In the genomic region with DNA sequence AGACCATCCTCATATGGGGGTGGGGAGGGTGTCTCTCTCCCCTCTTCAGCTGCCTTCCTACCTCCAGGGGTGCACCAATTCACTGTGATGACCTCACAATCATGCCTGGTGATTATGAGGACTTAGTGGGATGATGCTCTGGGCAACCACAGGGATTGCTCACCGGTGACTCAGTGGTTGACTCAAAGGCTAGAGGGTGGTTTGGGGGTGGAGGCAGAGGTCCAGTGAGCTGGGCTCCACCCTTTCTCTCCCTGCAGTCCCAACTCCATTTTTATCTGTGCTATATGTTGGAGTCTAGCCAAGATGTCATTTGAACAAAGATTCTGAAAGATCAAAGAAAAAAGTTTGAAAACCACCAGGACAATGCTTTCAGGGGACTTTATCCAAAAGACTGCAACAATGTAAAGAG, we compare ENCODE assay signal across 2 cellular contexts.
A peak's percentile ranks its signal among the peaks of the same experiment; 100 is the strongest.
TF ChIP-seq lines count a peak whose summit lies in the region.

No MANE protein-coding gene starts in this region.

TF ChIP-seq in HCT116, 20 proteins besides CTCF, POLR2A, EP300 and RAD21:
- TF ChIP-seq TCF7L2 (IDR thresholded peaks at IDR 0.05; ENCODE audit: borderline replicate concordance, extremely low read depth, insufficient read depth, insufficient read length) (peak; percentile 37), ELF1 (IDR thresholded peaks at IDR 0.05; ENCODE audit: borderline replicate concordance, low read depth) (no peak), JUND (IDR thresholded peaks at IDR 0.05) (peak; percentile 95), YY1 (IDR thresholded peaks at IDR 0.05; ENCODE audit: extremely low read depth, insufficient replicate concordance, low read depth, low read length) (peak; percentile 39), EZH2phosphoT487 (IDR thresholded peaks at IDR 0.05; ENCODE audit: borderline replicate concordance) (no peak), CBX3 (IDR thresholded peaks at IDR 0.05; ENCODE audit: low read depth) (peak; percentile 86), ZFX (IDR thresholded peaks at IDR 0.05) (no peak), EZH2 (IDR thresholded peaks at IDR 0.05) (no peak), ZNF274 (IDR thresholded peaks at IDR 0.05; ENCODE audit: low read depth, low read length) (no peak), SRF (IDR thresholded peaks at IDR 0.05; ENCODE audit: low read depth) (peak; percentile 78), POLR2AphosphoS5 (IDR thresholded peaks at IDR 0.05; ENCODE audit: low read depth, low read length) (peak; percentile 57; the same call in 1 of the 2 replicates), MAX (IDR thresholded peaks at IDR 0.05) (peak; percentile 45; the same call in 1 of the 2 replicates), EGR1 (IDR thresholded peaks at IDR 0.05; ENCODE audit: low read depth) (no peak), REST (IDR thresholded peaks at IDR 0.05; ENCODE audit: low read depth) (no peak), SIN3A (IDR thresholded peaks at IDR 0.05; ENCODE audit: low read depth) (0 out of 2 replicates have a peak, but pooled peaks have one; percentile 35), SP1 (IDR thresholded peaks at IDR 0.05; ENCODE audit: low read depth) (peak; percentile 84), FOSL1 (IDR thresholded peaks at IDR 0.05; ENCODE audit: low read depth) (peak; percentile 98), CEBPB (IDR thresholded peaks at IDR 0.05; ENCODE audit: low read depth) (no peak)
- TF ChIP-seq, protein P1, sequence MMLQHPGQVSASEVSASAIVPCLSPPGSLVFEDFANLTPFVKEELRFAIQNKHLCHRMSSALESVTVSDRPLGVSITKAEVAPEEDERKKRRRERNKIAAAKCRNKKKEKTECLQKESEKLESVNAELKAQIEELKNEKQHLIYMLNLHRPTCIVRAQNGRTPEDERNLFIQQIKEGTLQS (IDR thresholded peaks at IDR 0.05) = peak; percentile 63
- TF ChIP-seq, protein P2, sequence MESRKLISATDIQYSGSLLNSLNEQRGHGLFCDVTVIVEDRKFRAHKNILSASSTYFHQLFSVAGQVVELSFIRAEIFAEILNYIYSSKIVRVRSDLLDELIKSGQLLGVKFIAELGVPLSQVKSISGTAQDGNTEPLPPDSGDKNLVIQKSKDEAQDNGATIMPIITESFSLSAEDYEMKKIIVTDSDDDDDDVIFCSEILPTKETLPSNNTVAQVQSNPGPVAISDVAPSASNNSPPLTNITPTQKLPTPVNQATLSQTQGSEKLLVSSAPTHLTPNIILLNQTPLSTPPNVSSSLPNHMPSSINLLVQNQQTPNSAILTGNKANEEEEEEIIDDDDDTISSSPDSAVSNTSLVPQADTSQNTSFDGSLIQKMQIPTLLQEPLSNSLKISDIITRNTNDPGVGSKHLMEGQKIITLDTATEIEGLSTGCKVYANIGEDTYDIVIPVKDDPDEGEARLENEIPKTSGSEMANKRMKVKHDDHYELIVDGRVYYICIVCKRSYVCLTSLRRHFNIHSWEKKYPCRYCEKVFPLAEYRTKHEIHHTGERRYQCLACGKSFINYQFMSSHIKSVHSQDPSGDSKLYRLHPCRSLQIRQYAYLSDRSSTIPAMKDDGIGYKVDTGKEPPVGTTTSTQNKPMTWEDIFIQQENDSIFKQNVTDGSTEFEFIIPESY (IDR thresholded peaks at IDR 0.05; ENCODE audit: extremely low read depth, insufficient replicate concordance, low read length) = no peak

TF ChIP-seq in HepG2, 621 proteins besides CTCF, POLR2A, EP300 and RAD21:
- TF ChIP-seq FOSL2 (CRISPR knock-in tag; IDR thresholded peaks at IDR 0.05) (peak; percentile 46; the same call in 1 of the 2 replicates), ARNTL (CRISPR knock-in tag; IDR thresholded peaks at IDR 0.05) (no peak), SCMH1 (CRISPR knock-in tag; IDR thresholded peaks at IDR 0.05; ENCODE audit: borderline replicate concordance) (no peak)
